ENCODE assay signal across 27 cellular contexts in genomic region chr1:3593334-3593733, GRCh38. TPM values are rescaled to one million over a fixed set of nuclear protein-coding genes. Genes with fewer than 3 reads are reported as not detected.
DNase-seq lines count a peak whose midpoint lies in the region; ATAC-seq, FAIRE-seq and TF ChIP-seq lines count a peak whose summit lies in the region.
"Had no signal": no experiment of that assay in that cellular context is flagged by ENCODE, and none has a peak within 500 bp of the region (broad histone marks: within the 10 kb centered on the region; RNA-seq: fewer than 3 reads in every experiment).

No MANE protein-coding gene starts in this region.

- DNase-seq in Kasumi-1 (lab: John Stamatoyannopoulos, UW) = peak; percentile 25
- DNase-seq in H1 (ENCODE audit: low read depth in 1 of 2, low spot score in 2 of 2) = no peak
- DNase-seq in neuronal stem cell (ENCODE audit: low spot score) = no peak
- DNase-seq in activated T-cell treated with anti-CD3 and anti-CD28 coated beads, Interleukin-2, amount 50 U/mL, for 72 hours = no peak
- DNase-seq in NCI-H2196 treated with DMSO at 0.1 percent for 48 hours (lab: John Stamatoyannopoulos, UW; ENCODE audit: unreplicated experiment) = no peak
- DNase-seq in cardiac septum (ENCODE audit: low spot score) = no peak
- DNase-seq: AML-193; Caco-2; CD8-positive, alpha-beta T cell; EL; GF-D8; GM23248; HCEC 1CT; NCI-H1105; NCI-H2029; NCI-H446 treated with DMSO at 0.1 percent for 48 hours; NCI-H526; Right ventricle myocardium superior; RPMI8226 had no signal

- peaks cover 40 to 92% (median 78%) of the 10 kb centered on the region in 10 experiments for H3K4me1 ChIP-seq in BLaER1 treated with 17β-estradiol and CSF1 and Interleukin-3, amounts not matched to agents 10 nM and 100 nM
- peaks cover 0 to 23% (median 16%) of the 10 kb centered on the region in 4 experiments; a peak in 6 of 7 replicates for H3K4me1 ChIP-seq in H1 (replicated peaks in 1 of 4; ENCODE audit: control insufficient read depth in 3 of 4, insufficient read depth in 4 of 4, low read length in 3 of 4)
- H3K4me1 ChIP-seq in neuronal stem cell (ENCODE audit: control insufficient read depth in 2 of 2, insufficient read depth in 1 of 2, low read depth in 1 of 2, low read length in 2 of 2) = peaks cover 28 to 39% of the 10 kb centered on the region in 2 donors
- H3K4me1 ChIP-seq: Caco-2, SJSA1 had no signal

- no peak for FAIRE-seq in H1 (lab: Jason Lieb, UNC)
- FAIRE-seq: A204.1, GM12892, GM18507 had no signal

- H3K4me1 Mint-ChIP-seq in activated T-cell treated with anti-CD3 and anti-CD28 coated beads, Interleukin-2, amount 50 U/mL, for 72 hours (ENCODE audit: low read depth) = peaks cover 16% of the 10 kb centered on the region

- no peaks in the 10 kb centered on the region for H3K36me3 Mint-ChIP-seq in activated T-cell treated with anti-CD3 and anti-CD28 coated beads, Interleukin-2, amount 50 U/mL, for 72 hours (ENCODE audit: insufficient read depth in 2 of 2)
- H3K36me3 Mint-ChIP-seq: CD8-positive, alpha-beta T cell had no signal

- ATAC-seq in activated T-cell treated with anti-CD3 and anti-CD28 coated beads, Interleukin-2, amount 50 U/mL, for 72 hours (replicated peaks in 1 of 2) = no peak
- ATAC-seq: CD8-positive, alpha-beta T cell had no signal

- H4K20me1 ChIP-seq in BLaER1 treated with 17β-estradiol and CSF1 and Interleukin-3, amounts not matched to agents 10 nM and 100 nM = peaks cover 0 to 84% (median under 1%) of the 10 kb centered on the region in 11 experiments; a peak in 9 of 22 replicates
- no peaks in the 10 kb centered on the region for H4K20me1 ChIP-seq in H1 (replicated peaks in 1 of 2; ENCODE audit: control insufficient read depth in 1 of 2, insufficient read depth in 2 of 2, low read length in 2 of 2)

- no peak overlapping the region for H3K27ac Mint-ChIP-seq in activated T-cell treated with anti-CD3 and anti-CD28 coated beads, Interleukin-2, amount 50 U/mL, for 72 hours
- H3K27ac Mint-ChIP-seq: CD8-positive, alpha-beta T cell; IgD-negative memory B cell had no signal

- no peaks in the 10 kb centered on the region for H3K27me3 Mint-ChIP-seq in activated T-cell treated with anti-CD3 and anti-CD28 coated beads, Interleukin-2, amount 50 U/mL, for 72 hours (ENCODE audit: low read depth)

- peak overlapping the region in 8 of 10 experiments; percentile 22 to 54 (median 35); a peak in 9 of 20 replicates for H3K4me3 ChIP-seq in BLaER1 treated with 17β-estradiol and CSF1 and Interleukin-3, amounts not matched to agents 10 nM and 100 nM
- no peak overlapping the region for H3K4me3 ChIP-seq in H1 (ENCODE audit: extremely low read depth in 1 of 4, insufficient read depth in 2 of 4, low read depth in 3 of 4, low read length in 4 of 4)
- H3K4me3 ChIP-seq in neuronal stem cell (ENCODE audit: low read length in 2 of 2) = no peak overlapping the region
- H3K4me3 ChIP-seq: GM23248, SJSA1 had no signal

- no peak overlapping the region for H2AFZ ChIP-seq in H1 (ENCODE audit: low read length)
- H2AFZ ChIP-seq in neuronal stem cell (ENCODE audit: low read length) = no peak overlapping the region
- H2AFZ ChIP-seq: GM23248 had no signal

- no peaks in the 10 kb centered on the region for H3K9me3 Mint-ChIP-seq in activated T-cell treated with anti-CD3 and anti-CD28 coated beads, Interleukin-2, amount 50 U/mL, for 72 hours
- H3K9me3 Mint-ChIP-seq: CD8-positive, alpha-beta T cell; IgD-negative memory B cell had no signal

- peak overlapping the region in 9 of 11 experiments; percentile 45 to 75 (median 68); a peak in 18 of 22 replicates for H3K9ac ChIP-seq in BLaER1 treated with 17β-estradiol and CSF1 and Interleukin-3, amounts not matched to agents 10 nM and 100 nM
- H3K9ac ChIP-seq in H1 (replicated peaks in 1 of 4; ENCODE audit: extremely low read depth in 1 of 4, low read depth in 3 of 4, low read length in 3 of 4) (0 out of 7 replicates have a peak overlapping the region, but pooled peaks of 1 of the 4 experiments have one; percentile 3), neuronal stem cell (ENCODE audit: low read depth, low read length, poor library complexity) (peak overlapping the region; percentile 9)
- H3K9ac ChIP-seq: GM23248, KMS-11 had no signal

- no peaks in the 10 kb centered on the region for H3K23me2 ChIP-seq in H1 (ENCODE audit: low read depth, low read length)

- peaks cover 0 to 3% (median 0%) of the 10 kb centered on the region in 11 experiments; a peak in 2 of 22 replicates for H3K27me3 ChIP-seq in BLaER1 treated with 17β-estradiol and CSF1 and Interleukin-3, amounts not matched to agents 10 nM and 100 nM
- H3K27me3 ChIP-seq in H1 (replicated peaks in 1 of 4; ENCODE audit: control insufficient read depth in 3 of 4, extremely low read depth in 1 of 4, insufficient read depth in 3 of 4, low read length in 3 of 4) (no peaks in the 10 kb centered on the region), neuronal stem cell (ENCODE audit: control insufficient read depth in 3 of 3, insufficient read depth in 3 of 3, low read depth in 1 of 3, low read length in 3 of 3) (no peaks in the 10 kb centered on the region)

- H3K23ac ChIP-seq in H1 (ENCODE audit: insufficient read length) (no peak overlapping the region), neuronal stem cell (ENCODE audit: low read depth, low read length, poor library complexity) (peak overlapping the region; percentile 73)

- peak overlapping the region; percentile 22 to 87 (median 72); a peak in 19 of 22 replicates for H3K27ac ChIP-seq in BLaER1 treated with 17β-estradiol and CSF1 and Interleukin-3, amounts not matched to agents 10 nM and 100 nM
- H3K27ac ChIP-seq in H1 (ENCODE audit: low read depth, low read length) (no peak overlapping the region), neuronal stem cell (replicated peaks; ENCODE audit: low read length) (no peak overlapping the region)
- H3K27ac ChIP-seq: C4-2B, GM23248, KMS-11, SJSA1 had no signal

- H3K56ac ChIP-seq in H1 (replicated peaks; ENCODE audit: insufficient read length, low read depth, low read length) = no peak overlapping the region

- H4K91ac ChIP-seq in H1 (replicated peaks; ENCODE audit: insufficient read length, low read length) (no peak overlapping the region), neuronal stem cell (ENCODE audit: low read depth, low read length, poor library complexity) (no peak overlapping the region)

- peak overlapping the region; percentile 36 for H4K5ac ChIP-seq in H1 (ENCODE audit: insufficient read length, low read depth, low read length)

- TF ChIP-seq CTCF in H1 (IDR thresholded peaks at IDR 0.05; ENCODE audit: control extremely low read depth in 1 of 3, insufficient read depth in 1 of 3, low read depth in 1 of 3, low read length in 3 of 3) = no peak

- no peaks in the 10 kb centered on the region for H3K9me3 ChIP-seq in BLaER1 treated with 17β-estradiol and CSF1 and Interleukin-3, amounts not matched to agents 10 nM and 100 nM (replicated peaks in 1 of 11)
- no peaks in the 10 kb centered on the region for H3K9me3 ChIP-seq in H1 (ENCODE audit: insufficient read depth in 2 of 2, low read depth in 1 of 2, low read length in 1 of 2)
- H3K9me3 ChIP-seq in neuronal stem cell (replicated peaks in 1 of 2; ENCODE audit: control insufficient read depth in 2 of 2, insufficient read depth in 1 of 2, low read depth in 1 of 2, low read length in 2 of 2) = no peaks in the 10 kb centered on the region
- H3K9me3 ChIP-seq: Caco-2, SJSA1 had no signal

- H2BK12ac ChIP-seq in H1 (ENCODE audit: low read depth, low read length) (no peak overlapping the region), neuronal stem cell (ENCODE audit: low read length) (peak overlapping the region; percentile 90)

- CTCF ChIA-PET in H1 (lab: Charles Lee; ENCODE audit: partially characterized antibody) = interaction anchor here (0.7 to 9.7 kb wide), 12 partner anchors 9 to 176 kb away, joined by 3 to 132 read pairs (median 6); partner anchors contain the start of genes MEGF6 and TPRG1L

- TF ChIP-seq EP300 in H1 (IDR thresholded peaks at IDR 0.05; ENCODE audit: borderline replicate concordance in 1 of 2, low read depth in 2 of 2, low read length in 2 of 2) = no peak

- H2BK5ac ChIP-seq in H1 (ENCODE audit: low read depth, low read length) (no peak overlapping the region), neuronal stem cell (ENCODE audit: low read length) (peak overlapping the region; percentile 87)

- no peak overlapping the region for H2BK20ac ChIP-seq in H1 (ENCODE audit: low read length)

- H3K79me1 ChIP-seq in H1 (ENCODE audit: low read depth, low read length) (0 out of 2 replicates have a peak, but pooled peaks cover 2% of the 10 kb centered on the region), neuronal stem cell (ENCODE audit: low read depth, low read length) (peaks cover 9% of the 10 kb centered on the region)

- TF ChIP-seq POLR2A in H1 (IDR thresholded peaks at IDR 0.05; ENCODE audit: control extremely low read depth in 1 of 2, low read depth in 2 of 2, low read length in 2 of 2) = no peak

- TF ChIP-seq RAD21 in H1 (IDR thresholded peaks at IDR 0.05 in 1 of 2, conservative IDR thresholded peaks at IDR 0.05 in 1 of 2; ENCODE audit: low read depth in 2 of 2, low read length in 2 of 2) = no peak

- H2AK5ac ChIP-seq in H1 (ENCODE audit: low read depth, low read length) = no peak overlapping the region
- peak overlapping the region; percentile 90 for H2AK5ac ChIP-seq in neuronal stem cell (ENCODE audit: low read depth, low read length)

- H4K8ac ChIP-seq in H1 (ENCODE audit: extremely low read depth, insufficient read depth, low read length) (peak overlapping the region; percentile 41; the same call in 1 of the 2 replicates), neuronal stem cell (ENCODE audit: low read depth, low read length) (no peak overlapping the region)

- H3K18ac ChIP-seq in H1 (ENCODE audit: extremely low read depth, low read length) = no peak overlapping the region
- H3K18ac ChIP-seq in neuronal stem cell (ENCODE audit: low read length) = peak overlapping the region; percentile 87

- no peak overlapping the region for H3K4ac ChIP-seq in H1 (replicated peaks; ENCODE audit: insufficient read length, low read depth, low read length)
- no peak overlapping the region for H3K4ac ChIP-seq in neuronal stem cell (ENCODE audit: low read length)

- intact Hi-C loops in cardiac septum (cut with DNase I) = no loop called here

- H3K14ac ChIP-seq in H1 (ENCODE audit: insufficient read length) (no peak overlapping the region), neuronal stem cell (ENCODE audit: low read length) (no peak overlapping the region)

- H2BK15ac ChIP-seq in H1 (ENCODE audit: low read length) (no peak overlapping the region), neuronal stem cell (ENCODE audit: low read length) (no peak overlapping the region)

- POLR2A ChIA-PET in H1 (lab: Charles Lee; ENCODE audit: partially characterized antibody) = interaction anchor here (0.7 to 1.7 kb wide), 5 partner anchors 11 to 137 kb away, joined by 3 to 9 read pairs (median 3); partner anchors contain the start of gene MEGF6

- no peak overlapping the region for H3K4me3 Mint-ChIP-seq in activated T-cell treated with anti-CD3 and anti-CD28 coated beads, Interleukin-2, amount 50 U/mL, for 72 hours
- H3K4me3 Mint-ChIP-seq: CD8-positive, alpha-beta T cell had no signal

- H3K4me2 ChIP-seq in BLaER1 treated with 17β-estradiol and CSF1 and Interleukin-3, amounts not matched to agents 10 nM and 100 nM = peak overlapping the region; percentile 88 to 100 (median 97)
- peak overlapping the region in 1 of 2 experiments; percentile 7; a peak in 1 of 4 replicates for H3K4me2 ChIP-seq in H1 (ENCODE audit: insufficient read depth in 1 of 2, low read depth in 2 of 2, low read length in 2 of 2)
- H3K4me2 ChIP-seq in neuronal stem cell (ENCODE audit: insufficient read depth, low read length, poor library complexity, severe bottlenecking) = no peak overlapping the region
- H3K4me2 ChIP-seq: KMS-11 had no signal

- H3K36me3 ChIP-seq in BLaER1 treated with 17β-estradiol and CSF1 and Interleukin-3, amounts not matched to agents 10 nM and 100 nM = peaks cover 0 to 45% (median 9%) of the 10 kb centered on the region in 11 experiments; a peak in 10 of 22 replicates
- no peaks in the 10 kb centered on the region for H3K36me3 ChIP-seq in H1 (ENCODE audit: control insufficient read depth in 2 of 4, insufficient read depth in 4 of 4, low read length in 3 of 4)
- peaks cover 0 to 4% of the 10 kb centered on the region in 2 donors for H3K36me3 ChIP-seq in neuronal stem cell (replicated peaks in 1 of 2; ENCODE audit: control insufficient read depth in 2 of 2, insufficient read depth in 2 of 2, low read length in 2 of 2)
- H3K36me3 ChIP-seq: SJSA1 had no signal

- H2BK120ac ChIP-seq in H1 (replicated peaks; ENCODE audit: low read depth, low read length) (no peak overlapping the region), neuronal stem cell (ENCODE audit: low read depth, low read length) (peak overlapping the region; percentile 72)

- WGBS in H1 (ENCODE audit: extremely low coverage in 1 of 2, insufficient coverage in 1 of 2, insufficient read length in 1 of 2, insufficient replicate concordance in 2 of 2, low coverage in 1 of 2, low lambda C conversion rate in 2 of 2, missing lambda C conversion rate in 1 of 2), 2 experiments = 80% methylated on average over 1 of the region's 17 CpGs; no CpG with 5 or more reads in 1 of the 2 experiments
- no CpG with 5 or more reads among the region's 17 CpGs for WGBS in neuronal stem cell (ENCODE audit: extremely low coverage in 2 of 2, insufficient read length in 2 of 2, insufficient replicate concordance in 1 of 2), 2 donors

- no peaks in the 10 kb centered on the region for H3K79me2 ChIP-seq in H1 (ENCODE audit: control insufficient read depth in 1 of 2, insufficient read depth in 2 of 2, low read length in 2 of 2)

RNA-seq across cellular contexts. Expression of gene MEGF6, which starts 18.0 kb away (rescaled TPM):
- total RNA-seq in H1 (2021; fragmentation: NEBNext Ultra II Directional; extraction: Animal tissue kit (Norgen Biotek cat#: 25700)) = 13.2 and 14.8 TPM in 2 replicates
- polyA plus RNA-seq in H1 (2011; rRNA removed) = 4.1 and 9.5 TPM in 2 replicates
- 7.8 TPM for polyA plus RNA-seq in H1 (2011; cell fraction: cytosol; rRNA removed)
- polyA plus RNA-seq in H1 (2011; cell fraction: nucleus; rRNA removed) = 88.4 TPM
- polyA plus RNA-seq in H1 (2012, experiment 1 of 2) = 7.4 to 14.6 TPM (median 10.8 TPM) in 4 replicates
- 1.4 TPM for polyA plus RNA-seq in H1 (2012, experiment 2 of 2)
- polyA plus RNA-seq in H1 (2013, experiment 1 of 2) = 4.9 TPM
- polyA plus RNA-seq in H1 (2013, experiment 2 of 2) = 4.4 TPM
- 1.7 and 3.0 TPM in 2 replicates for polyA minus RNA-seq in H1 (2011; rRNA and poly(A)+ RNA removed)
- polyA minus RNA-seq in H1 (2011; cell fraction: cytosol; rRNA and poly(A)+ RNA removed) = 9.0 TPM
- polyA minus RNA-seq in H1 (2011; cell fraction: nucleus; rRNA and poly(A)+ RNA removed) = 24.4 TPM
- 10.3 TPM for polyA plus RNA-seq in neuronal stem cell (2013, experiment 1 of 2)
- polyA plus RNA-seq in neuronal stem cell (2013, experiment 2 of 2) = 10.0 TPM
- total RNA-seq in activated T-cell treated with anti-CD3 and anti-CD28 coated beads, Interleukin-2, amount 50 U/mL, for 72 hours = 1 to 10 TPM; 4.9 to 6.8 TPM
- total RNA-seq in cardiac septum = 9.3 TPM

RNA-seq across cellular contexts. Expression of gene TPRG1L, which starts 31.5 kb away (rescaled TPM):
- 21.7 and 22.2 TPM in 2 replicates for total RNA-seq in H1 (2021; fragmentation: NEBNext Ultra II Directional; extraction: Animal tissue kit (Norgen Biotek cat#: 25700))
- polyA plus RNA-seq in H1 (2011; rRNA removed) = 19.8 and 22.3 TPM in 2 replicates
- 21.1 TPM for polyA plus RNA-seq in H1 (2011; cell fraction: cytosol; rRNA removed)
- 10.8 TPM for polyA plus RNA-seq in H1 (2011; cell fraction: nucleus; rRNA removed)
- polyA plus RNA-seq in H1 (2012, experiment 1 of 2) = 17.4 to 21.5 TPM (median 21.1 TPM) in 4 replicates
- 23.7 TPM for polyA plus RNA-seq in H1 (2012, experiment 2 of 2)
- 13.6 TPM for polyA plus RNA-seq in H1 (2013, experiment 1 of 2)
- polyA plus RNA-seq in H1 (2013, experiment 2 of 2) = 13.7 TPM
- polyA minus RNA-seq in H1 (2011; rRNA and poly(A)+ RNA removed) = 15.2 and 19.2 TPM in 2 replicates
- 15.5 TPM for polyA minus RNA-seq in H1 (2011; cell fraction: cytosol; rRNA and poly(A)+ RNA removed)
- 6.6 TPM for polyA minus RNA-seq in H1 (2011; cell fraction: nucleus; rRNA and poly(A)+ RNA removed)
- polyA plus RNA-seq in neuronal stem cell (2013, experiment 1 of 2) = 13.4 TPM
- polyA plus RNA-seq in neuronal stem cell (2013, experiment 2 of 2) = 13.2 TPM
- 10 to 100 TPM; 12.5 to 15.5 TPM for total RNA-seq in activated T-cell treated with anti-CD3 and anti-CD28 coated beads, Interleukin-2, amount 50 U/mL, for 72 hours
- 44.3 TPM for total RNA-seq in cardiac septum

RNA-seq across cellular contexts. Expression of gene WRAP73, which starts 56.6 kb away (rescaled TPM):
- 29.7 and 30.3 TPM in 2 replicates for total RNA-seq in H1 (2021; fragmentation: NEBNext Ultra II Directional; extraction: Animal tissue kit (Norgen Biotek cat#: 25700))
- polyA plus RNA-seq in H1 (2011; rRNA removed) = 50.7 and 66.4 TPM in 2 replicates
- polyA plus RNA-seq in H1 (2011; cell fraction: cytosol; rRNA removed) = 54.2 TPM
- polyA plus RNA-seq in H1 (2011; cell fraction: nucleus; rRNA removed) = 183 TPM
- polyA plus RNA-seq in H1 (2012, experiment 1 of 2) = 29.1 to 37.1 TPM (median 32.3 TPM) in 4 replicates
- polyA plus RNA-seq in H1 (2012, experiment 2 of 2) = 26.5 TPM
- 23.2 TPM for polyA plus RNA-seq in H1 (2013, experiment 1 of 2)
- 21.4 TPM for polyA plus RNA-seq in H1 (2013, experiment 2 of 2)
- 32.3 and 34.3 TPM in 2 replicates for polyA minus RNA-seq in H1 (2011; rRNA and poly(A)+ RNA removed)
- 25.3 TPM for polyA minus RNA-seq in H1 (2011; cell fraction: cytosol; rRNA and poly(A)+ RNA removed)
- polyA minus RNA-seq in H1 (2011; cell fraction: nucleus; rRNA and poly(A)+ RNA removed) = 44.8 TPM
- 24.6 TPM for polyA plus RNA-seq in neuronal stem cell (2013, experiment 1 of 2)
- 25.7 TPM for polyA plus RNA-seq in neuronal stem cell (2013, experiment 2 of 2)
- 10 to 100 TPM; 39.9 TPM for total RNA-seq in activated T-cell treated with anti-CD3 and anti-CD28 coated beads, Interleukin-2, amount 50 U/mL, for 72 hours
- total RNA-seq in cardiac septum = 14.3 TPM

RNA-seq across cellular contexts. Expression of gene TP73, which starts 59.0 kb away (rescaled TPM):
- 2.9 and 3.1 TPM in 2 replicates for total RNA-seq in H1 (2021; fragmentation: NEBNext Ultra II Directional; extraction: Animal tissue kit (Norgen Biotek cat#: 25700))
- polyA plus RNA-seq in H1 (2011; rRNA removed) = 2.6 and 4.2 TPM in 2 replicates
- polyA plus RNA-seq in H1 (2011; cell fraction: cytosol; rRNA removed) = 1.3 TPM
- 8.4 TPM for polyA plus RNA-seq in H1 (2011; cell fraction: nucleus; rRNA removed)
- 1.2 to 3.8 TPM (median 2.8 TPM) in 4 replicates for polyA plus RNA-seq in H1 (2012, experiment 1 of 2)
- 1.3 TPM for polyA plus RNA-seq in H1 (2012, experiment 2 of 2)
- polyA plus RNA-seq in H1 (2013, experiment 1 of 2) = 2.1 TPM
- 2.3 TPM for polyA plus RNA-seq in H1 (2013, experiment 2 of 2)
- polyA minus RNA-seq in H1 (2011; rRNA and poly(A)+ RNA removed) = 1.9 and 3.5 TPM in 2 replicates
- 3.4 TPM for polyA minus RNA-seq in H1 (2011; cell fraction: cytosol; rRNA and poly(A)+ RNA removed)
- polyA minus RNA-seq in H1 (2011; cell fraction: nucleus; rRNA and poly(A)+ RNA removed) = 6.7 TPM
- polyA plus RNA-seq in neuronal stem cell (2013, experiment 1 of 2) = 0.18 TPM
- polyA plus RNA-seq in neuronal stem cell (2013, experiment 2 of 2) = 0.19 TPM
- total RNA-seq in activated T-cell treated with anti-CD3 and anti-CD28 coated beads, Interleukin-2, amount 50 U/mL, for 72 hours = 1 to 10 TPM in 1 of 2 donors, under 1 TPM in 1; 0.65 to 1.3 TPM
- total RNA-seq in cardiac septum = 0.30 TPM
- total RNA-seq: CD8-positive, alpha-beta T cell; GM23248; Right ventricle myocardium superior had no signal
- polyA plus RNA-seq: GM23248 had no signal

Comparison
In these comparisons a context has a peak if more than half of its experiments do, and no peak if none do; other contexts are left out.
1. H3K27ac ChIP-seq: peak in BLaER1 treated with 17β-estradiol and CSF1 and Interleukin-3, amounts not matched to agents 10 nM and 100 nM (11 of 11); none in H1 (single experiment) and neuronal stem cell (single experiment).
2. H3K4me3 ChIP-seq: peak in BLaER1 treated with 17β-estradiol and CSF1 and Interleukin-3, amounts not matched to agents 10 nM and 100 nM (8 of 10); none in H1 (0 of 4) and neuronal stem cell (0 of 2).
3. DNase-seq: peak in Kasumi-1 (2 of 2); none in H1 (0 of 2), neuronal stem cell (single experiment), activated T-cell treated with anti-CD3 and anti-CD28 coated beads, Interleukin-2, amount 50 U/mL, for 72 hours (0 of 2), NCI-H2196 treated with DMSO at 0.1 percent for 48 hours (single experiment) and cardiac septum (single experiment).